Comparison of ENCODE assay signal across 13 cellular contexts in the genomic region with DNA sequence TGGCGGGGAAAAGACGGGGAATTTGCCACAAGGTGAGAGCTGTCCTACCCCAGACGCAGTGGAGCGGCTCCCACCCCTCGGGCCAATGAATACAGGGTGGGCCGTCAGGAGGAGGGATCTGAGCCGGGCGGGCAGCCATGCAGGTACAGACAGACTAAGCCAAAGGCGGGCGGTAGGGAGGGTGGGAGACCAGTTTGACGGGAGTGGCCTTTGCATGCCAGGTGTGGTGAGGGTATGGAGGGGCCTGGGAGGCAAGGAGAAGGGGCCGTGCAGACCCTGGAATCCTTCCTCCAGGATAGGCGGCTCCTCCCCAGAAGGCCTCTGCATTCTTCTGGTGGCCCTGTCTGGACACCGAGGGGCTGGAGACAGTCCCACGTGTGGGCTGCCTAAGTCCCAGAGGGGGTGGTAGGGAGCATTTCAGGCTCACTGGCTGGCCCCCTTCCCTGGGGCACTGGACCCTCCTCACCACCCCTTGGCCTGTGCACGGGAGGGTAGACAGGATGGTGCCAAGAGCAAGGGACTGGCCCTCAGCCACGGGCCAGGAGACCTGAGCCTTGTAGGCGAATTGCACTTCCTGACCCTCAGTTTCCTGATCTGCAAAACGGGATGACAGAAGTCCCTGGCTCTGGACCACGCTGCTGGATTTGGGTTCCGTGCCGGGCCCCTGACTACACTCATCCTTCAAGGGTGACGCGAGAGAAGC. TPM values are rescaled to one million over a fixed set of nuclear protein-coding genes. Genes with fewer than 3 reads are reported as not detected.
DNase-seq lines count a peak whose midpoint lies in the region; ATAC-seq and TF ChIP-seq lines count a peak whose summit lies in the region.
"Had no signal": no experiment of that assay in that cellular context is flagged by ENCODE, and none has a peak within 500 bp of the region (broad histone marks: within the 10 kb centered on the region; RNA-seq: fewer than 3 reads in every experiment).

No MANE protein-coding gene starts in this region.

- H3K36me3 ChIP-seq in vagina, result no peaks in the 10 kb centered on the region
- H3K36me3 ChIP-seq: cardiac muscle cell had no signal

- CTCF ChIA-PET in CD4-positive, alpha-beta T cell (lab: Charles Lee), result no interaction called here

- no peaks in the 10 kb centered on the region for H3K9me3 Mint-ChIP-seq in nephron
- no peaks in the 10 kb centered on the region for H3K9me3 Mint-ChIP-seq in CD4-positive, alpha-beta T cell
- H3K9me3 Mint-ChIP-seq: neural crest cell had no signal

- DNase-seq in Right ventricle myocardium inferior (ENCODE audit: missing footprints), result peak; percentile 63
- no peak for DNase-seq in left ventricle myocardium superior
- no peak for DNase-seq in vagina (ENCODE audit: extremely low spot score in 2 of 2)
- DNase-seq in hypothalamus (lab: John Stamatoyannopoulos, UW), result no peak
- no peak for DNase-seq in CD4-positive, alpha-beta T cell
- no peak for DNase-seq in ACHN
- DNase-seq: activated CD4-positive, alpha-beta T cell treated with anti-CD3 and anti-CD28 coated beads, Interleukin-2, amount 50 U/mL, for 1 hour; NCI-H187; SHP77 had no signal

- POLR2A ChIA-PET in CD4-positive, alpha-beta T cell (lab: Charles Lee), result no interaction called here

- peak overlapping the region; percentile 81 to 87 (median 86) for H3K4me3 Mint-ChIP-seq in nephron
- H3K4me3 Mint-ChIP-seq in CD4-positive, alpha-beta T cell, result no peak overlapping the region
- H3K4me3 Mint-ChIP-seq: neural crest cell had no signal

- peak overlapping the region in 1 of 2 donors; percentile 59 for H3K4me3 ChIP-seq in vagina
- H3K4me3 ChIP-seq: cardiac muscle cell had no signal

- ATAC-seq in Right ventricle myocardium inferior (no peak), left ventricle myocardium superior (no peak), esophagus mucosa (peak; percentile 14)
- no peak for ATAC-seq in CD4-positive, alpha-beta T cell (ENCODE audit: poor library complexity)

- no peaks in the 10 kb centered on the region for H3K27me3 ChIP-seq in vagina
- H3K27me3 ChIP-seq in CD4-positive, alpha-beta T cell (ENCODE audit: control insufficient read depth, insufficient read depth, low read length), result no peaks in the 10 kb centered on the region
- H3K27me3 ChIP-seq: cardiac muscle cell had no signal

- TF ChIP-seq CTCF in nephron (IDR thresholded peaks at IDR 0.05; ENCODE audit: unreplicated experiment in 3 of 3), result no peak
- TF ChIP-seq CTCF in vagina (IDR thresholded peaks at IDR 0.05), result no peak
- no peak for TF ChIP-seq CTCF in CD4-positive, alpha-beta T cell (IDR thresholded peaks at IDR 0.05)

- TF ChIP-seq POLR2A in vagina (IDR thresholded peaks at IDR 0.05), result no peak

- H3K9me3 ChIP-seq in vagina, result no peaks in the 10 kb centered on the region
- H3K9me3 ChIP-seq in CD4-positive, alpha-beta T cell (ENCODE audit: control insufficient read depth, low read length), result no peaks in the 10 kb centered on the region

- peaks cover 5% of the 10 kb centered on the region for H3K27me3 Mint-ChIP-seq in nephron (ENCODE audit: low read depth)
- no peaks in the 10 kb centered on the region for H3K27me3 Mint-ChIP-seq in CD4-positive, alpha-beta T cell

- peaks cover 34% of the 10 kb centered on the region for H3K4me1 Mint-ChIP-seq in nephron
- H3K4me1 Mint-ChIP-seq in CD4-positive, alpha-beta T cell (ENCODE audit: low read depth), result peaks cover 48% of the 10 kb centered on the region

- peak overlapping the region; percentile 90 for H3K27ac ChIP-seq in vagina
- no peak overlapping the region for H3K27ac ChIP-seq in CD4-positive, alpha-beta T cell (ENCODE audit: low read depth, low read length)
- H3K27ac ChIP-seq: cardiac muscle cell had no signal

- in situ Hi-C loops in ACHN (cut with HindIII; ENCODE audit: low pct_ligation_motif_present, low pct_unique_long_range_greater_than_20kb, low sequenced_read_pairs), result no loop called here

- H3K4me1 ChIP-seq in vagina, result peaks cover 72% of the 10 kb centered on the region

- H3K27ac Mint-ChIP-seq in nephron, result peak overlapping the region in 2 of 3 experiments; percentile 70 to 89
- H3K27ac Mint-ChIP-seq in CD4-positive, alpha-beta T cell, result no peak overlapping the region

- H3K36me3 Mint-ChIP-seq in nephron (ENCODE audit: low read depth), result no peaks in the 10 kb centered on the region
- no peaks in the 10 kb centered on the region for H3K36me3 Mint-ChIP-seq in CD4-positive, alpha-beta T cell (ENCODE audit: low read depth)

- intact Hi-C loops in Right ventricle myocardium inferior (cut with DNase I), result loop anchor here (2.0 kb wide), 1 partner anchor 15 kb away; no protein-coding TSS in a partner anchor
- intact Hi-C loops in left ventricle myocardium superior (cut with micrococcal nuclease), result no loop called here
- intact Hi-C loops in vagina (cut with DNase I), result no loop called here
- intact Hi-C loops in CD4-positive, alpha-beta T cell (cut with DNase I, micrococcal nuclease), result loop anchor here (5.0 to 10.0 kb wide), 2 partner anchors 42 to 49 kb away; partner anchors contain the start of gene ADD1 (in 1 of the 2)

RNA-seq across cellular contexts. Expression of gene SH3BP2, which starts 2.8 kb away (rescaled TPM):
- total RNA-seq in Right ventricle myocardium inferior (32.2 TPM), left ventricle myocardium superior (25.6 TPM), esophagus mucosa (32.6 TPM), vagina (102 TPM)
- 10 to 100 TPM; 30.1 to 30.5 TPM for total RNA-seq in CD4-positive, alpha-beta T cell

RNA-seq across cellular contexts. Expression of gene TNIP2, which starts 39.6 kb away (rescaled TPM):
- total RNA-seq in Right ventricle myocardium inferior (29.6 TPM), left ventricle myocardium superior (24.0 TPM), esophagus mucosa (25.1 TPM), vagina (57.0 TPM)
- total RNA-seq in CD4-positive, alpha-beta T cell, result 10 to 100 TPM; 43.8 to 49.1 TPM

RNA-seq across cellular contexts. Expression of gene ADD1, which starts 47.9 kb away (rescaled TPM):
- total RNA-seq in Right ventricle myocardium inferior, result 231 TPM
- 228 TPM for total RNA-seq in left ventricle myocardium superior
- total RNA-seq in esophagus mucosa, result 133 TPM
- total RNA-seq in vagina, result 228 TPM
- 100 to 1,000 TPM; 153 TPM for total RNA-seq in CD4-positive, alpha-beta T cell

Comparison
In these comparisons a context has a peak if more than half of its experiments do, and no peak if none do; other contexts are left out.
1. intact Hi-C loops: an anchor here in Right ventricle myocardium inferior (2.0 kb wide) and CD4-positive, alpha-beta T cell (5.0 to 10.0 kb wide); none called in left ventricle myocardium superior and vagina.